Comparison of ENCODE assay signal across 10 cellular contexts in genomic region chr11:108958446-108959123, GRCh38.
DNase-seq lines count a peak whose midpoint lies in the region; ATAC-seq and TF ChIP-seq lines count a peak whose summit lies in the region.
"Had no signal": no experiment of that assay in that cellular context is flagged by ENCODE, and none has a peak within 500 bp of the region (broad histone marks: within the 10 kb centered on the region; RNA-seq: fewer than 3 reads in every experiment).

No MANE protein-coding gene starts in this region.

- H3K4me1 ChIP-seq in Caco-2, result no peaks in the 10 kb centered on the region

- H3K27ac Mint-ChIP-seq in Caco-2 (ENCODE audit: unreplicated experiment), result no peak overlapping the region
- H3K27ac Mint-ChIP-seq: immature natural killer cell had no signal

- no peaks in the 10 kb centered on the region for H3K36me3 Mint-ChIP-seq in Caco-2 (ENCODE audit: insufficient read depth, unreplicated experiment)
- H3K36me3 Mint-ChIP-seq: immature natural killer cell had no signal

- intact Hi-C loops in Caco-2 (cut with micrococcal nuclease; ENCODE audit: unreplicated experiment), result loop anchor here (5.0 kb wide), 1 partner anchor 261 kb away; no protein-coding TSS in a partner anchor

- CTCF ChIA-PET in Caco-2 (lab: Charles Lee), result no interaction called here

- H3K27me3 ChIP-seq in Caco-2 (replicated peaks; ENCODE audit: control insufficient read depth, insufficient read depth, low read length), result no peaks in the 10 kb centered on the region

- DNase-seq in activated CD4-positive, alpha-beta T cell treated with anti-CD3 and anti-CD28 coated beads for 48 hours, result peak; percentile 12
- DNase-seq in activated CD4-positive, alpha-beta T cell treated with anti-CD3 and anti-CD28 coated beads for 1 hour, result no peak
- DNase-seq in astrocyte of the spinal cord (ENCODE audit: low read depth, low spot score) (peak; percentile 68), skeletal muscle cell (ENCODE audit: low read depth) (peak; percentile 28), NCI-H1436 (lab: John Stamatoyannopoulos, UW) (no peak), Caco-2 (no peak)
- DNase-seq: immature natural killer cell; stimulated activated CD4-positive, alpha-beta T cell treated with anti-CD3 and anti-CD28 coated beads, Interleukin-2, amount 100 ng/mL, for 48 hours had no signal

- in situ Hi-C loops in astrocyte of the spinal cord (cut with HindIII; ENCODE audit: low sequenced_read_pairs), result no loop called here

- BruUV-seq in Caco-2 (replicated peaks; lab: Mats Ljungman, UMichigan), result no TSS peak

- no peak overlapping the region for H3K4me3 Mint-ChIP-seq in Caco-2 (ENCODE audit: unreplicated experiment)
- H3K4me3 Mint-ChIP-seq: immature natural killer cell had no signal

- H3K4me1 Mint-ChIP-seq in Caco-2 (ENCODE audit: low read depth, unreplicated experiment), result no peaks in the 10 kb centered on the region

- H3K27me3 Mint-ChIP-seq in Caco-2 (ENCODE audit: insufficient read depth, unreplicated experiment), result no peaks in the 10 kb centered on the region

- TF ChIP-seq CTCF in astrocyte of the spinal cord (IDR thresholded peaks at IDR 0.05; ENCODE audit: low read depth, low read length), result no peak
- TF ChIP-seq CTCF in Caco-2 (IDR thresholded peaks at IDR 0.05; ENCODE audit: insufficient read depth in 1 of 2, low read depth in 1 of 2, low read length in 1 of 2, severe bottlenecking in 1 of 2, unreplicated experiment in 1 of 2), result no peak

- H3K9me3 Mint-ChIP-seq in Caco-2 (ENCODE audit: unreplicated experiment), result no peaks in the 10 kb centered on the region
- H3K9me3 Mint-ChIP-seq: immature natural killer cell had no signal

- no peaks in the 10 kb centered on the region for H3K36me3 ChIP-seq in Caco-2 (ENCODE audit: control insufficient read depth, insufficient read depth, low read length)

- ATAC-seq in HG03342 (IDR thresholded peaks at IDR 0.05; ENCODE audit: unreplicated experiment) (peak; percentile 60), GM21737 (IDR thresholded peaks at IDR 0.05; ENCODE audit: unreplicated experiment) (no peak)

- H3K4me3 ChIP-seq in astrocyte of the spinal cord (ENCODE audit: low read depth, low read length), result no peak overlapping the region
- H3K4me3 ChIP-seq in skeletal muscle cell (ENCODE audit: low read depth, low read length), result no peak overlapping the region
- H3K4me3 ChIP-seq in Caco-2 (ENCODE audit: low read depth, low read length), result no peak overlapping the region

- no peaks in the 10 kb centered on the region; the same call in 1 of the 2 replicates for H3K9me3 ChIP-seq in Caco-2

- POLR2A ChIA-PET in Caco-2 (lab: Charles Lee), result no interaction called here

Comparison
In these comparisons a context has a peak if more than half of its experiments do, and no peak if none do; other contexts are left out.
1. DNase-seq: peak in activated CD4-positive, alpha-beta T cell treated with anti-CD3 and anti-CD28 coated beads for 48 hours (single experiment), astrocyte of the spinal cord (single experiment) and skeletal muscle cell (single experiment); none in activated CD4-positive, alpha-beta T cell treated with anti-CD3 and anti-CD28 coated beads for 1 hour (single experiment), NCI-H1436 (single experiment) and Caco-2 (0 of 2).